ENCODE assay signal across 1 cellular context in genomic region chr16:56912746-56913703, GRCh38.
TF ChIP-seq lines count a peak whose summit lies in the region.

No MANE protein-coding gene starts in this region.

TF ChIP-seq in HepG2, 621 proteins besides CTCF, POLR2A, EP300 and RAD21 (continued from another document):
- TF ChIP-seq ZBTB40 (IDR thresholded peaks at IDR 0.05) (no peak), ZBTB40 (CRISPR knock-in tag; IDR thresholded peaks at IDR 0.05) (0 out of 2 replicates have a peak, but pooled peaks have one; percentile 67), GMEB1 (CRISPR knock-in tag; IDR thresholded peaks at IDR 0.05; ENCODE audit: borderline replicate concordance) (no peak), SNAPC5 (CRISPR knock-in tag; IDR thresholded peaks at IDR 0.05; ENCODE audit: borderline replicate concordance) (no peak), RORA (CRISPR knock-in tag; IDR thresholded peaks at IDR 0.05) (no peak), ZBTB26 (CRISPR knock-in tag; IDR thresholded peaks at IDR 0.05; ENCODE audit: borderline replicate concordance) (no peak), MAZ (IDR thresholded peaks at IDR 0.05; ENCODE audit: borderline replicate concordance, low read depth, low read length) (no peak), MAZ (CRISPR knock-in tag; IDR thresholded peaks at IDR 0.05; ENCODE audit: low read depth) (peak; percentile 53; the same call in 1 of the 2 replicates)
